Comparison of ENCODE assay signal across 28 cellular contexts in genomic region chr11:119737678-119738439, GRCh38.
"Had no signal": no experiment of that assay in that cellular context is flagged by ENCODE, and none has a peak within 500 bp of the region (broad histone marks: within the 10 kb centered on the region; RNA-seq: fewer than 3 reads in every experiment).

No MANE protein-coding gene starts in this region.

- ATAC-seq: activated CD8-positive, alpha-beta T cell treated with anti-CD3 and anti-CD28 coated beads, Interleukin-2, amount 10 ng/mL, durations not matched to agents 7 days and 5 days; Panc1; SK-N-SH treated with all-trans-retinoic acid at 6 μM for 48 hours; WTC11 had no signal

- H3K27ac ChIP-seq: adrenal gland, SJSA1 had no signal

- H3K4me3 ChIP-seq: adrenal gland, SJSA1 had no signal

- H3K36me3 Mint-ChIP-seq: activated naive CD8-positive, alpha-beta T cell treated with anti-CD3 and anti-CD28 coated beads, Interleukin-2, amount 10 ng/mL, durations not matched to agents 7 days and 5 days; WTC11 had no signal

- H3K4me1 ChIP-seq: adrenal gland, SJSA1 had no signal

- H3K4me3 Mint-ChIP-seq: activated CD8-positive, alpha-beta T cell treated with anti-CD3 and anti-CD28 coated beads, Interleukin-2, amount 10 ng/mL, durations not matched to agents 7 days and 5 days; activated naive CD8-positive, alpha-beta T cell treated with anti-CD3 and anti-CD28 coated beads, Interleukin-2, amount 10 ng/mL, durations not matched to agents 7 days and 5 days; T-helper 1 cell treated with Interleukin-12 subunit alpha and Interleukin-12 subunit beta and Interleukin-4 antibody, amounts not matched to agents 30 μg/mL and 1 μg/mL, for 36 hours; WTC11 had no signal

- H3K9me3 Mint-ChIP-seq: activated naive CD8-positive, alpha-beta T cell treated with anti-CD3 and anti-CD28 coated beads, Interleukin-2, amount 10 ng/mL, durations not matched to agents 7 days and 5 days; T-helper 1 cell treated with Interleukin-12 subunit alpha and Interleukin-12 subunit beta and Interleukin-4 antibody, amounts not matched to agents 30 μg/mL and 1 μg/mL, for 36 hours; WTC11 had no signal

- H3K9me3 ChIP-seq: adrenal gland, SJSA1 had no signal

- H3K27ac Mint-ChIP-seq: activated CD8-positive, alpha-beta T cell treated with anti-CD3 and anti-CD28 coated beads, Interleukin-2, amount 10 ng/mL, durations not matched to agents 7 days and 5 days; activated naive CD8-positive, alpha-beta T cell treated with anti-CD3 and anti-CD28 coated beads, Interleukin-2, amount 10 ng/mL, durations not matched to agents 7 days and 5 days; T-helper 1 cell treated with Interleukin-12 subunit alpha and Interleukin-12 subunit beta and Interleukin-4 antibody, amounts not matched to agents 30 μg/mL and 1 μg/mL, for 36 hours; WTC11 had no signal

- H3K27me3 ChIP-seq: SJSA1 had no signal

- DNase-seq: activated CD4-positive, alpha-beta T cell treated with anti-CD3 and anti-CD28 coated beads for 48 hours; activated CD4-positive, alpha-beta T cell treated with anti-CD3 and anti-CD28 coated beads, Interleukin-2, amount 50 U/mL, for 4 hours; activated CD4-positive, CD25-positive, alpha-beta regulatory T cell treated with anti-CD3 and anti-CD28 coated beads, Interleukin-2, amount 50 U/mL, for 72 hours; activated CD8-positive, alpha-beta memory T cell treated with anti-CD3 and anti-CD28 coated beads, Interleukin-2, amount 50 U/mL, for 48 hours; activated CD8-positive, alpha-beta T cell treated with anti-CD3 and anti-CD28 coated beads, Interleukin-2, amount 10 ng/mL, durations not matched to agents 7 days and 5 days; activated naive CD4-positive, alpha-beta T cell treated with anti-CD3 and anti-CD28 coated beads, Interleukin-2, amount 50 U/mL, for 16 hours; activated naive CD8-positive, alpha-beta T cell treated with anti-CD3 and anti-CD28 coated beads, Interleukin-2, amount 10 ng/mL, durations not matched to agents 7 days and 5 days; activated T-cell treated with anti-CD3 and anti-CD28 coated beads, Interleukin-2, amount 50 U/mL, for 1 hour; adrenal gland; anterior cingulate cortex; cerebellar nuclear complex; KG1; NCI-H1092; NCI-H1436; NCI-H187 treated with DMSO at 0.1 percent for 48 hours; NCI-H2081 treated with DMSO at 0.1 percent for 48 hours; NCI-H446; NCI-H524; NK-92 treated with Interleukin-12 subunit alpha and Interleukin-12 subunit beta, amount 100 ng/mL, for 24 hours; OCI-M1; Right ventricle myocardium superior; RPMI8226; T-helper 9 cell had no signal

- H3K36me3 ChIP-seq: adrenal gland, SJSA1 had no signal
